In the genomic region with DNA sequence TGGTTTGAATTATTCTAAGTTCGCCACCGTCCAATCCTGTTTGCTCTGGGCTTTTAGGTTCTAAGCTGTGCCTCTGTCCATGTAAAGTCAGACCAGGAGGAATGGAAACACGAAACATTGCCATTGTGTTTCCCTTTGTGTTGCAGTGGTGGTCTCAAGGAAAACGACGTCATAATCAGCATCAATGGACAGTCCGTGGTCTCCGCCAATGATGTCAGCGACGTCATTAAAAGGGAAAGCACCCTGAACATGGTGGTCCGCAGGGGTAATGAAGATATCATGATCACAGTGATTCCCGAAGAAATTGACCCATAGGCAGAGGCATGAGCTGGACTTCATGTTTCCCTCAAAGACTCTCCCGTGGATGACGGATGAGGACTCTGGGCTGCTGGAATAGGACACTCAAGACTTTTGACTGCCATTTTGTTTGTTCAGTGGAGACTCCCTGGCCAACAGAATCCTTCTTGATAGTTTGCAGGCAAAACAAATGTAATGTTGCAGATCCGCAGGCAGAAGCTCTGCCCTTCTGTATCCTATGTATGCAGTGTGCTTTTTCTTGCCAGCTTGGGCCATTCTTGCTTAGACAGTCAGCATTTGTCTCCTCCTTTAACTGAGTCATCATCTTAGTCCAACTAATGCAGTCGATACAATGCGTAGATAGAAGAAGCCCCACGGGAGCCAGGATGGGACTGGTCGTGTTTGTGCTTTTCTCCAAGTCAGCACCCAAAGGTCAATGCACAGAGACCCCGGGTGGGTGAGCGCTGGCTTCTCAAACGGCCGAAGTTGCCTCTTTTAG, we compare ENCODE assay signal across 24 cellular contexts. TPM values are rescaled to one million over a fixed set of nuclear protein-coding genes. Genes with fewer than 3 reads are reported as not detected.
DNase-seq lines count a peak whose midpoint lies in the region; ATAC-seq and TF ChIP-seq lines count a peak whose summit lies in the region.
"Had no signal": no experiment of that assay in that cellular context is flagged by ENCODE, and none has a peak within 500 bp of the region (broad histone marks: within the 10 kb centered on the region; RNA-seq: fewer than 3 reads in every experiment).

No MANE protein-coding gene starts in this region.

- H3K27me3 ChIP-seq in ACC112 (ENCODE audit: insufficient read depth, low read length) (no peaks in the 10 kb centered on the region), osteoblast (ENCODE audit: insufficient read depth, low read length) (no peaks in the 10 kb centered on the region)
- H3K27me3 ChIP-seq: body of pancreas, hepatocyte, Peyer's patch, transverse colon had no signal

- TF ChIP-seq CTCF in choroid plexus epithelial cell (conservative IDR thresholded peaks at IDR 0.05; ENCODE audit: low read depth, low read length) (no peak), osteoblast (IDR thresholded peaks at IDR 0.05; ENCODE audit: extremely low read depth, low read depth, low read length) (no peak)

- H2AFZ ChIP-seq in ACC112 (ENCODE audit: low read length, unreplicated experiment) = no peak overlapping the region
- no peak overlapping the region for H2AFZ ChIP-seq in osteoblast (ENCODE audit: low read length)
- H2AFZ ChIP-seq: hepatocyte had no signal

- TF ChIP-seq POLR2A in GM18505 (IDR thresholded peaks at IDR 0.05; ENCODE audit: borderline replicate concordance, extremely low read depth, insufficient read depth, insufficient read length) = no peak

- no peaks in the 10 kb centered on the region for H3K9me3 ChIP-seq in osteoblast (ENCODE audit: low read depth, low read length)
- H3K9me3 ChIP-seq: body of pancreas, Peyer's patch, prostate gland, transverse colon had no signal

- peak; percentile 47 for DNase-seq in RPMI7951 (ENCODE audit: low read depth)
- peak; percentile 15 for DNase-seq in choroid plexus epithelial cell (ENCODE audit: low read depth)
- DNase-seq in osteoblast (ENCODE audit: insufficient read length, low spot score, missing footprints) = peak; percentile 96
- DNase-seq in stimulated activated naive CD4-positive, alpha-beta T cell (lab: John Stamatoyannopoulos, UW) = no peak
- no peak for DNase-seq in HuH-7.5 (ENCODE audit: low spot score)
- no peak for DNase-seq in DMS153 treated with DMSO at 0.1 percent for 48 hours (lab: John Stamatoyannopoulos, UW; ENCODE audit: unreplicated experiment)
- DNase-seq: activated CD4-positive, alpha-beta T cell treated with anti-CD3 and anti-CD28 coated beads, Interleukin-2, amount 50 U/mL, for 1 hour; EL; Kasumi-1; NCI-H2081 treated with DMSO at 0.1 percent for 48 hours; Peyer's patch; small intestine; stimulated activated naive B cell treated with anti-CD40 and anti-IgM and Interleukin-4, amounts not matched to agents 10 μg/mL and 1 μg/mL and 100 μg/mL, for 72 hours; transverse colon had no signal

- H3K4me1 ChIP-seq in ACC112 (ENCODE audit: control insufficient read depth, insufficient read depth, low read length, unreplicated experiment) (peaks cover 21% of the 10 kb centered on the region), osteoblast (ENCODE audit: insufficient read depth, low read length) (peaks cover 25% of the 10 kb centered on the region)
- H3K4me1 ChIP-seq: body of pancreas, prostate gland, transverse colon had no signal

- H3K4me3 ChIP-seq in ACC112 (ENCODE audit: low read depth, low read length) = no peak overlapping the region
- H3K4me3 ChIP-seq in choroid plexus epithelial cell (ENCODE audit: low read depth, low read length) = no peak overlapping the region
- H3K4me3 ChIP-seq in osteoblast (ENCODE audit: insufficient read depth, low read length) = no peak overlapping the region
- H3K4me3 ChIP-seq: body of pancreas, hepatocyte, lung, Peyer's patch, prostate gland, transverse colon had no signal

- H4K20me1 ChIP-seq in osteoblast (ENCODE audit: insufficient read depth, low read length) = no peaks in the 10 kb centered on the region

- H3K4me2 ChIP-seq in osteoblast (ENCODE audit: insufficient read depth, low read length) = peak overlapping the region; percentile 66
- H3K4me2 ChIP-seq: hepatocyte had no signal

- H3K36me3 ChIP-seq in ACC112 (ENCODE audit: insufficient read depth, low read length) (peaks cover 23% of the 10 kb centered on the region), osteoblast (ENCODE audit: insufficient read depth, low read length) (peaks cover 32% of the 10 kb centered on the region)
- H3K36me3 ChIP-seq: transverse colon had no signal

- ATAC-seq in GM18505 (IDR thresholded peaks at IDR 0.05; ENCODE audit: unreplicated experiment) = no peak
- ATAC-seq: activated T-helper 17 cell treated with anti-CD3 and anti-CD28 coated beads, Interleukin-2, amount 50 U/mL, for 72 hours; stimulated activated naive B cell treated with anti-CD40 and anti-IgM and Interleukin-4, amounts not matched to agents 10 μg/mL and 1 μg/mL and 100 μg/mL, for 72 hours had no signal

- H3K79me2 ChIP-seq in ACC112 (ENCODE audit: control insufficient read depth, insufficient read depth, low read length, unreplicated experiment) (no peaks in the 10 kb centered on the region), osteoblast (ENCODE audit: insufficient read depth, low read length) (no peaks in the 10 kb centered on the region)
- H3K79me2 ChIP-seq: hepatocyte had no signal

- peak overlapping the region; percentile 68 for H3K27ac ChIP-seq in ACC112 (ENCODE audit: low read depth, low read length)
- H3K27ac ChIP-seq in osteoblast (ENCODE audit: low read depth, low read length) = peak overlapping the region; percentile 86
- H3K27ac ChIP-seq: C4-2B, hepatocyte, prostate gland, transverse colon had no signal

RNA-seq across cellular contexts. Expression of a gene that starts 46.3 kb away (rescaled TPM):
- under 0.01 and 0.10 TPM in 2 replicates for total RNA-seq in RPMI7951 (2014; rRNA removed; shearing (Covaris generic))
- under 0.01 and 0.29 TPM in 2 replicates for total RNA-seq in osteoblast
- total RNA-seq: A673; activated T-helper 17 cell treated with anti-CD3 and anti-CD28 coated beads, Interleukin-2, amount 50 U/mL, for 72 hours had no signal

RNA-seq across cellular contexts. Expression of a gene that starts 52.9 kb away (rescaled TPM):
- 136 and 182 TPM in 2 replicates for total RNA-seq in RPMI7951 (2014; rRNA removed; shearing (Covaris generic))
- total RNA-seq in osteoblast = 392 and 413 TPM in 2 replicates
- total RNA-seq: activated T-helper 17 cell treated with anti-CD3 and anti-CD28 coated beads, Interleukin-2, amount 50 U/mL, for 72 hours had no signal

RNA-seq across cellular contexts. Expression of a gene that starts 59.8 kb away (rescaled TPM):
- total RNA-seq in RPMI7951 (2014; rRNA removed; shearing (Covaris generic)) = not detected in 2 replicates
- total RNA-seq in osteoblast = not detected in 2 replicates
- total RNA-seq: A673; activated T-helper 17 cell treated with anti-CD3 and anti-CD28 coated beads, Interleukin-2, amount 50 U/mL, for 72 hours; body of pancreas; hepatocyte; lung; NCI-H460; Peyer's patch; transverse colon had no signal

Comparison
In these comparisons a context has a peak if more than half of its experiments do, and no peak if none do; other contexts are left out.
1. DNase-seq: peak in RPMI7951 (single experiment), choroid plexus epithelial cell (single experiment) and osteoblast (single experiment); none in stimulated activated naive CD4-positive, alpha-beta T cell (0 of 6), HuH-7.5 (single experiment) and DMS153 treated with DMSO at 0.1 percent for 48 hours (single experiment).